ENCODE assay signal across 8 cellular contexts in the genomic region with DNA sequence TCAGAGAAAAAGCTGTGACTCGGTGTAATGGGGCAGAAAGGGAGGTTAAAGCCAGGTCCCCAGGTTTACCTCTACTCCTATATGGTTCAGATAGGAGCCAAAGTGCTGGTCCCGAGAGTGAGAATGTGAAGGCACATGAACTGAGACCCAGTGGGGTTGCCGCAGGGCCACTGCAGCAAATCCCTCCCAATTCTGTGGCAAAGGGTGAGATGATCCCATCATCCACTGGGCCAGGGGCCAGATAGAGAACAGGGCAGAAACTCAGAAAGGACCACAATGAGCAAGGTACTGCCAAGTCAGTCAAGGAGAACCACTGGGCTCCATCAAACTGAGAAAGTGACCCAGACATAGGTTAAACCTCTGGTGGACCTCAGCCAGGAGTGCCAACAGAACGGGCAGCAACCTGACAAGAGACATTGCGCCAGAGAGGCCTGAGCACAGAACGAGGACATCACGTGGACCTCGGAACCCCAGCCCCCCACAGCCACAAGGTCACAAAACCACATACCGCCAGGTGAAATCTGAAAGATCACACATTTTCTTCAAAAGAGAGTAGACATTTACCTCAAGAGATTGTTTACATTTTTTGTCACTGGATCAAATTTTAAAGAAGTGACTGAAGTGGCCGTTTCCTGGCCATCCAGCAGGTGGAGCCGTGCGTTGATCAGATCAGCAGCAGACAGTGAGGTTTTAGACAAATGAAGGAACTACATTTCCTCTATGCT. TPM values are rescaled to one million over a fixed set of nuclear protein-coding genes. Genes with fewer than 3 reads are reported as not detected.
DNase-seq lines count a peak whose midpoint lies in the region; ATAC-seq and TF ChIP-seq lines count a peak whose summit lies in the region.

No MANE protein-coding gene starts in this region.

- H3K9me2 ChIP-seq in GM23338 (ENCODE audit: insufficient read depth): peaks cover 6% of the 10 kb centered on the region; the same call in 1 of the 2 replicates

- no peaks in the 10 kb centered on the region for H3K9me3 Mint-ChIP-seq in GM23338

- H3F3A ChIP-seq in GM23338 (replicated peaks; ENCODE audit: low read depth): no peaks in the 10 kb centered on the region

- H3K27me3 Mint-ChIP-seq in GM23338 (ENCODE audit: insufficient read depth, low read depth, poor library complexity): no peaks in the 10 kb centered on the region

- ATAC-seq in GM23338 (peak; percentile 86), left cardiac atrium (peak; percentile 83 to 88), sciatic nerve (peak; percentile 88)

- H2AFZ ChIP-seq in GM23338: 0 out of 2 replicates have a peak overlapping the region, but pooled peaks have one; percentile 30

- peaks cover 5% of the 10 kb centered on the region for H3K4me1 Mint-ChIP-seq in GM23338

- WGBS in adrenal gland, 4 donors: 29 to 38% (median 34%) methylated on average over 10 to 12 of the region's 12 CpGs

- no peaks in the 10 kb centered on the region for H3K9me3 ChIP-seq in adrenal gland (replicated peaks in 1 of 3)

- no peaks in the 10 kb centered on the region for H3K36me3 Mint-ChIP-seq in GM23338 (ENCODE audit: low read depth)

- H3K79me2 ChIP-seq in GM23338 (replicated peaks; ENCODE audit: insufficient read depth): no peaks in the 10 kb centered on the region

- intact Hi-C loops in adrenal gland (cut with DNase I): loop anchor here in 1 of 2 donors (5.0 kb wide), 1 partner anchor 34 kb away; no protein-coding TSS in a partner anchor
- intact Hi-C loops in left cardiac atrium (cut with DNase I): loop anchor here in 1 of 2 donors (2.0 kb wide), 1 partner anchor 31 kb away; no protein-coding TSS in a partner anchor
- intact Hi-C loops in sciatic nerve (cut with DNase I): no loop called here

- no peaks in the 10 kb centered on the region for H4K20me1 ChIP-seq in GM23338 (replicated peaks; ENCODE audit: insufficient read depth)

- TF ChIP-seq CTCF in GM23338 (conservative IDR thresholded peaks at IDR 0.05; ENCODE audit: low read depth in 2 of 2) (peak; percentile 94), adrenal gland (IDR thresholded peaks at IDR 0.05) (peak; percentile 88 to 95 (median 90))

- H3K27me3 ChIP-seq in GM23338 (ENCODE audit: insufficient read depth) (no peaks in the 10 kb centered on the region), adrenal gland (no peaks in the 10 kb centered on the region)

- H3K4me1 ChIP-seq in GM23338 (ENCODE audit: insufficient read depth) (peaks cover 9% of the 10 kb centered on the region; the same call in 1 of the 2 replicates), adrenal gland (replicated peaks in 1 of 2) (peaks cover 13 to 32% of the 10 kb centered on the region in 2 donors)

- no peak overlapping the region for H3K4me3 Mint-ChIP-seq in GM23338

- no peaks in the 10 kb centered on the region for H3K36me3 ChIP-seq in GM23338 (ENCODE audit: insufficient read depth)
- no peaks in the 10 kb centered on the region for H3K36me3 ChIP-seq in adrenal gland (replicated peaks in 1 of 2)

- H3K27ac Mint-ChIP-seq in GM23338: no peak overlapping the region

- peak; percentile 91 for DNase-seq in DMS53 (lab: John Stamatoyannopoulos, UW)
- peak; percentile 78 for DNase-seq in GM23338 (ENCODE audit: low spot score)
- peak; percentile 86 for DNase-seq in NAMALWA (ENCODE audit: low spot score)
- DNase-seq in T follicular helper cell (ENCODE audit: low read depth): peak; percentile 60
- DNase-seq in adrenal gland: peak; percentile 49 to 84 (median 69)
- peak; percentile 65 for DNase-seq in left cardiac atrium
- peak; percentile 79 for DNase-seq in sciatic nerve (ENCODE audit: low spot score)
- DNase-seq in mesenteric fat pad (ENCODE audit: low spot score): no peak

- no peak overlapping the region for H3K4me3 ChIP-seq in GM23338
- H3K4me3 ChIP-seq in adrenal gland: no peak overlapping the region

- no peak overlapping the region for H3K4me2 ChIP-seq in GM23338

- no peak for TF ChIP-seq POLR2A in adrenal gland (IDR thresholded peaks at IDR 0.05)

- no peak overlapping the region for H3K27ac ChIP-seq in GM23338 (ENCODE audit: low read depth)
- no peak overlapping the region for H3K27ac ChIP-seq in adrenal gland

TF ChIP-seq in GM23338, 12 proteins besides CTCF, POLR2A, EP300 and RAD21 (continues in another document):
- TF ChIP-seq ZNF462 (CRISPR knock-in tag; IDR thresholded peaks at IDR 0.05) (no peak), NANOG (IDR thresholded peaks at IDR 0.05; ENCODE audit: borderline replicate concordance) (no peak)

RNA-seq across cellular contexts. Expression of gene ITPR2, which starts 20.5 kb away (rescaled TPM):
- total RNA-seq in GM23338 (2014; rRNA removed; shearing (Covaris generic)): 55.0 and 65.2 TPM in 2 replicates
- polyA plus RNA-seq in GM23338 (2016; fragmentation: Nextera tagmentation; extraction: Ambion mirVana) (38.4 and 44.5 TPM in 2 replicates), adrenal gland (10 to 100 TPM in 2 of 3 donors, 1 to 10 TPM in 1; 5.1 to 23.9 (median 10.4) TPM)
- total RNA-seq in adrenal gland (100 to 1,000 TPM in 1 of 8 donors, 10 to 100 TPM in 7; 53.4 to 144 (median 80.0) TPM), left cardiac atrium (10 to 100 TPM; 25.4 to 26.7 TPM), sciatic nerve (71.7 TPM), mesenteric fat pad (71.3 TPM)
